In genomic region chr20:58209652-58210397, GRCh38 we compare ENCODE assay signal across 8 cellular contexts. TPM values are rescaled to one million over a fixed set of nuclear protein-coding genes. Genes with fewer than 3 reads are reported as not detected.
A peak's percentile ranks its signal among the peaks of the same experiment; 100 is the strongest.
DNase-seq lines count a peak whose midpoint lies in the region; ATAC-seq and TF ChIP-seq lines count a peak whose summit lies in the region.

No MANE protein-coding gene starts in this region.

- no peak overlapping the region for H3K27ac ChIP-seq in neutrophil

- peaks cover 0 to 8% of the 10 kb centered on the region in 2 experiments for H3K4me1 ChIP-seq in neutrophil (ENCODE audit: control insufficient read depth in 1 of 2, insufficient read depth in 1 of 2, low read depth in 1 of 2, low read length in 1 of 2)

- H3K27me3 ChIP-seq in neutrophil: peaks cover 58% of the 10 kb centered on the region

- DNase-seq in Ammon's horn (ENCODE audit: low spot score) (peak; percentile 81), HT1080 (ENCODE audit: low read depth) (peak; percentile 62), RKO (ENCODE audit: low spot score) (peak; percentile 75), fibroblast of the aortic adventitia (ENCODE audit: low read depth) (peak; percentile 73), superior temporal gyrus (ENCODE audit: extremely low spot score) (peak; percentile 86)
- peak; percentile 81 to 85 for DNase-seq in activated T-helper 1 cell treated with anti-CD3 and anti-CD28 coated beads, Interleukin-2, amount 50 U/mL, for 16 hours (ENCODE audit: low read depth in 1 of 2, low spot score in 1 of 2)

- ATAC-seq in GM19025 (IDR thresholded peaks at IDR 0.05; ENCODE audit: low read depth, unreplicated experiment): peak; percentile 73

- TF ChIP-seq CTCF in fibroblast of the aortic adventitia (IDR thresholded peaks at IDR 0.05; ENCODE audit: insufficient read depth, low read length) (peak; percentile 99), neutrophil (IDR thresholded peaks at IDR 0.05) (peak; percentile 99)

- no peak overlapping the region for H3K4me3 ChIP-seq in fibroblast of the aortic adventitia (ENCODE audit: low read depth, low read length)
- no peak overlapping the region for H3K4me3 ChIP-seq in neutrophil (ENCODE audit: low read depth in 1 of 2, low read length in 1 of 2)

- no peaks in the 10 kb centered on the region for H3K9me3 ChIP-seq in neutrophil

- H3K36me3 ChIP-seq in neutrophil: no peaks in the 10 kb centered on the region

RNA-seq across cellular contexts. Expression of gene ANKRD60, which starts 18.6 kb away (rescaled TPM):
- not detected in 2 replicates for total RNA-seq in HT1080 (2014; rRNA removed; shearing (Covaris generic))
- not detected in 2 replicates for polyA plus RNA-seq in HT1080 (2015; cell fraction: cytosol; rRNA removed)
- not detected in 2 replicates for polyA plus RNA-seq in HT1080 (2015; cell fraction: nucleus; rRNA removed)
- total RNA-seq in fibroblast of the aortic adventitia (ENCODE audit: low replicate concordance): not detected in 2 replicates
